ENCODE assay signal across 10 cellular contexts in genomic region chr3:132536442-132537153, GRCh38.
DNase-seq lines count a peak whose midpoint lies in the region; ATAC-seq, FAIRE-seq and TF ChIP-seq lines count a peak whose summit lies in the region.
"Had no signal": no experiment of that assay in that cellular context is flagged by ENCODE, and none has a peak within 500 bp of the region (broad histone marks: within the 10 kb centered on the region; RNA-seq: fewer than 3 reads in every experiment).

No MANE protein-coding gene starts in this region.

- WGBS in suprapubic skin, result 70% methylated on average over 3 of the region's 3 CpGs

- TF ChIP-seq CTCF in RWPE2 (IDR thresholded peaks at IDR 0.05; ENCODE audit: poor library complexity, severe bottlenecking) (no peak), endothelial cell of umbilical vein (IDR thresholded peaks at IDR 0.05; ENCODE audit: extremely low read depth in 1 of 2, insufficient read depth in 1 of 2, low read depth in 1 of 2, low read length in 2 of 2) (no peak), thoracic aorta (IDR thresholded peaks at IDR 0.05) (no peak), suprapubic skin (IDR thresholded peaks at IDR 0.05) (no peak), glutamatergic neuron (IDR thresholded peaks at IDR 0.05; ENCODE audit: partially characterized antibody, unreplicated experiment) (no peak)

- H3K4me3 ChIP-seq in RWPE2 (ENCODE audit: severe bottlenecking) (no peak overlapping the region), endothelial cell of umbilical vein (replicated peaks in 1 of 3; ENCODE audit: insufficient read depth in 1 of 3, low read depth in 1 of 3, low read length in 3 of 3) (no peak overlapping the region), thoracic aorta (no peak overlapping the region), suprapubic skin (no peak overlapping the region)
- H3K4me3 ChIP-seq: right lobe of liver had no signal

- H3K79me2 ChIP-seq in endothelial cell of umbilical vein (ENCODE audit: control insufficient read depth, insufficient read depth, low read length), result no peaks in the 10 kb centered on the region

- H3K9me3 Mint-ChIP-seq in activated naive CD4-positive, alpha-beta T cell treated with anti-CD3 and anti-CD28 coated beads, Interleukin-2, amount 50 U/mL, for 72 hours, result no peaks in the 10 kb centered on the region
- no peaks in the 10 kb centered on the region for H3K9me3 Mint-ChIP-seq in activated naive CD4-positive, alpha-beta T cell treated with anti-CD3 and anti-CD28 coated beads for 36 hours
- H3K9me3 Mint-ChIP-seq in glutamatergic neuron (ENCODE audit: unreplicated experiment) (no peaks in the 10 kb centered on the region), immature natural killer cell (no peaks in the 10 kb centered on the region)

- H3K27me3 Mint-ChIP-seq in activated naive CD4-positive, alpha-beta T cell treated with anti-CD3 and anti-CD28 coated beads for 36 hours (ENCODE audit: low read depth), result no peaks in the 10 kb centered on the region
- H3K27me3 Mint-ChIP-seq in glutamatergic neuron (ENCODE audit: unreplicated experiment) (no peaks in the 10 kb centered on the region), immature natural killer cell (ENCODE audit: low read depth in 3 of 3) (no peaks in the 10 kb centered on the region)

- no peak overlapping the region for H3K4me2 ChIP-seq in endothelial cell of umbilical vein (ENCODE audit: insufficient read depth, low read length)

- intact Hi-C loops in activated naive CD4-positive, alpha-beta T cell treated with anti-CD3 and anti-CD28 coated beads for 36 hours (cut with micrococcal nuclease), result loop anchor here (1.0 to 2.0 kb wide), 2 partner anchors 106 to 184 kb away; no protein-coding TSS in a partner anchor
- intact Hi-C loops in endothelial cell of umbilical vein (cut with micrococcal nuclease), result loop anchor here (1.0 kb wide), 2 partner anchors 106 to 848 kb away; no protein-coding TSS in a partner anchor

- no peak overlapping the region for H3K9ac ChIP-seq in endothelial cell of umbilical vein (replicated peaks; ENCODE audit: extremely low read depth, insufficient read depth, low read length)

- no TSS peak for BruUV-seq in endothelial cell of umbilical vein (replicated peaks; lab: Mats Ljungman, UMichigan)

- H3K9me3 ChIP-seq in RWPE2 (ENCODE audit: severe bottlenecking), result no peaks in the 10 kb centered on the region
- H3K9me3 ChIP-seq in endothelial cell of umbilical vein (replicated peaks; ENCODE audit: control insufficient read depth, insufficient read depth, low read length), result no peaks in the 10 kb centered on the region
- H3K9me3 ChIP-seq in thoracic aorta, result no peaks in the 10 kb centered on the region
- H3K9me3 ChIP-seq in suprapubic skin, result no peaks in the 10 kb centered on the region
- H3K9me3 ChIP-seq: right lobe of liver had no signal

- H3K4me1 ChIP-seq in RWPE2 (ENCODE audit: insufficient read depth, poor library complexity, severe bottlenecking) (no peaks in the 10 kb centered on the region), endothelial cell of umbilical vein (ENCODE audit: control insufficient read depth, extremely low read depth, insufficient read depth, low read length) (peaks cover 6% of the 10 kb centered on the region), thoracic aorta (ENCODE audit: control insufficient read depth in 1 of 2, low read depth in 2 of 2) (peaks cover 5 to 12% of the 10 kb centered on the region in 2 donors), suprapubic skin (peaks cover 5% of the 10 kb centered on the region)
- H3K4me1 ChIP-seq: right lobe of liver had no signal

- POLR2A ChIA-PET in endothelial cell of umbilical vein (lab: Charles Lee), result no interaction called here

- no peaks in the 10 kb centered on the region for H3K36me3 Mint-ChIP-seq in activated naive CD4-positive, alpha-beta T cell treated with anti-CD3 and anti-CD28 coated beads, Interleukin-2, amount 50 U/mL, for 72 hours
- H3K36me3 Mint-ChIP-seq in activated naive CD4-positive, alpha-beta T cell treated with anti-CD3 and anti-CD28 coated beads for 36 hours (ENCODE audit: low read depth), result peaks cover 35% of the 10 kb centered on the region
- H3K36me3 Mint-ChIP-seq in glutamatergic neuron (ENCODE audit: unreplicated experiment) (no peaks in the 10 kb centered on the region), immature natural killer cell (peaks cover 10 to 31% (median 28%) of the 10 kb centered on the region in 3 donors)

- H3K27me3 ChIP-seq in RWPE2 (ENCODE audit: insufficient read depth, poor library complexity, severe bottlenecking) (no peaks in the 10 kb centered on the region), endothelial cell of umbilical vein (ENCODE audit: control insufficient read depth in 2 of 2, insufficient read depth in 2 of 2, low read length in 2 of 2) (no peaks in the 10 kb centered on the region), thoracic aorta (replicated peaks; ENCODE audit: insufficient read depth) (no peaks in the 10 kb centered on the region), suprapubic skin (no peaks in the 10 kb centered on the region)
- H3K27me3 ChIP-seq: right lobe of liver had no signal

- H3K36me3 ChIP-seq in RWPE2 (ENCODE audit: low read depth) (peaks cover 45% of the 10 kb centered on the region), endothelial cell of umbilical vein (ENCODE audit: control insufficient read depth in 2 of 2, extremely low read depth in 1 of 2, insufficient read depth in 2 of 2, low read length in 2 of 2) (peaks cover 6 to 10% of the 10 kb centered on the region in 2 experiments), thoracic aorta (peaks cover 13% of the 10 kb centered on the region), suprapubic skin (peaks cover 58% of the 10 kb centered on the region)

- no peak for DNase-seq in activated naive CD4-positive, alpha-beta T cell treated with anti-CD3 and anti-CD28 coated beads, Interleukin-2, amount 50 U/mL, for 72 hours (ENCODE audit: low spot score in 2 of 2)
- no peak for DNase-seq in activated naive CD4-positive, alpha-beta T cell treated with anti-CD3 and anti-CD28 coated beads for 36 hours
- DNase-seq in RWPE2 (ENCODE audit: low spot score) (no peak), endothelial cell of umbilical vein (ENCODE audit: low read depth, low spot score) (peak; percentile 32), thoracic aorta (ENCODE audit: low spot score) (no peak), suprapubic skin (ENCODE audit: low spot score in 2 of 2) (no peak), glutamatergic neuron (no peak), immature natural killer cell (no peak)

- dilution Hi-C loops in endothelial cell of umbilical vein (cut with MboI; ENCODE audit: extremely low pct_ligation_motif_present, low sequenced_read_pairs), result loop anchor here (25.0 kb wide), 1 partner anchor 101 kb away; no protein-coding TSS in a partner anchor

- H3K27ac ChIP-seq in RWPE2 (ENCODE audit: poor library complexity, severe bottlenecking) (peak overlapping the region; percentile 15), endothelial cell of umbilical vein (ENCODE audit: insufficient read depth, low read depth, low read length) (no peak overlapping the region), thoracic aorta (peak overlapping the region; percentile 35 to 54), suprapubic skin (no peak overlapping the region)
- H3K27ac ChIP-seq: right lobe of liver, WERI-Rb-1 had no signal

- CTCF ChIA-PET in activated naive CD4-positive, alpha-beta T cell treated with anti-CD3 and anti-CD28 coated beads for 36 hours (lab: Charles Lee), result interaction anchor here (0.6 to 7.0 kb wide), 15 partner anchors 11 to 185 kb away, joined by 3 to 98 read pairs (median 6); no protein-coding TSS in a partner anchor
- CTCF ChIA-PET in endothelial cell of umbilical vein (lab: Charles Lee), result interaction anchor here (0.7 to 9.8 kb wide), 36 partner anchors 9 to 185 kb away, joined by 3 to 423 read pairs (median 5); partner anchors contain the start of genes ACAD11 and UBA5

- no peak for TF ChIP-seq POLR2A in endothelial cell of umbilical vein (IDR thresholded peaks at IDR 0.05; ENCODE audit: low read depth, low read length)
- TF ChIP-seq POLR2A in suprapubic skin (IDR thresholded peaks at IDR 0.05), result no peak

- H2AFZ ChIP-seq in endothelial cell of umbilical vein (ENCODE audit: low read depth, low read length), result no peak overlapping the region

- peak overlapping the region in 1 of 2 donors; percentile 78 for H3K27ac Mint-ChIP-seq in activated naive CD4-positive, alpha-beta T cell treated with anti-CD3 and anti-CD28 coated beads, Interleukin-2, amount 50 U/mL, for 72 hours
- H3K27ac Mint-ChIP-seq in activated naive CD4-positive, alpha-beta T cell treated with anti-CD3 and anti-CD28 coated beads for 36 hours, result no peak overlapping the region
- no peak overlapping the region for H3K27ac Mint-ChIP-seq in glutamatergic neuron (ENCODE audit: unreplicated experiment)
- no peak overlapping the region for H3K27ac Mint-ChIP-seq in immature natural killer cell

- ATAC-seq in activated naive CD4-positive, alpha-beta T cell treated with anti-CD3 and anti-CD28 coated beads, Interleukin-2, amount 50 U/mL, for 72 hours, result peak; percentile 88 to 91
- ATAC-seq in RWPE2 (ENCODE audit: low read depth) (peak; percentile 48; the same call in 2 of the 3 replicates), thoracic aorta (ENCODE audit: insufficient number of reproducible peaks, low FRiP score, low read depth) (peak; percentile 2)

- no peak overlapping the region for H3K4me3 Mint-ChIP-seq in activated naive CD4-positive, alpha-beta T cell treated with anti-CD3 and anti-CD28 coated beads for 36 hours
- H3K4me3 Mint-ChIP-seq in glutamatergic neuron (ENCODE audit: unreplicated experiment) (no peak overlapping the region), immature natural killer cell (no peak overlapping the region)

- TF ChIP-seq EP300 in suprapubic skin (IDR thresholded peaks at IDR 0.05), result no peak

- no peaks in the 10 kb centered on the region for H3K9me1 ChIP-seq in endothelial cell of umbilical vein (replicated peaks; ENCODE audit: control insufficient read depth, extremely low read depth, insufficient read depth, low read length)

- FAIRE-seq in endothelial cell of umbilical vein (lab: Jason Lieb, UNC), result no peak

- no peaks in the 10 kb centered on the region for H3K4me1 Mint-ChIP-seq in activated naive CD4-positive, alpha-beta T cell treated with anti-CD3 and anti-CD28 coated beads for 36 hours (ENCODE audit: low read depth)
- H3K4me1 Mint-ChIP-seq in glutamatergic neuron (ENCODE audit: low read depth, unreplicated experiment) (no peaks in the 10 kb centered on the region), immature natural killer cell (no peaks in the 10 kb centered on the region)

- no peaks in the 10 kb centered on the region for H4K20me1 ChIP-seq in endothelial cell of umbilical vein (replicated peaks; ENCODE audit: control insufficient read depth, extremely low read depth, insufficient read depth, low read length)

TF ChIP-seq in endothelial cell of umbilical vein, 7 proteins besides CTCF, POLR2A, EP300 and RAD21 (continues in another document):
- TF ChIP-seq MAX (IDR thresholded peaks at IDR 0.05; ENCODE audit: insufficient read depth, insufficient read length) (no peak), EZH2 (IDR thresholded peaks at IDR 0.05; ENCODE audit: borderline replicate concordance, low read depth, low read length, severe bottlenecking) (no peak), JUN (IDR thresholded peaks at IDR 0.05; ENCODE audit: borderline replicate concordance, insufficient read depth, insufficient read length, low read depth) (no peak)

Comparison
In these comparisons a context has a peak if more than half of its experiments do, and no peak if none do; other contexts are left out.
1. ATAC-seq: peak in every context shown above with its lines; median percentile 90 in activated naive CD4-positive, alpha-beta T cell treated with anti-CD3 and anti-CD28 coated beads, Interleukin-2, amount 50 U/mL, for 72 hours; 48 in RWPE2; 2 in thoracic aorta.
2. H3K27ac ChIP-seq: peak in RWPE2 (single experiment) and thoracic aorta (2 of 2); none in endothelial cell of umbilical vein (single experiment) and suprapubic skin (single experiment).